Comparison of ENCODE assay signal across 1 cellular context in genomic region chr3:184017672-184018423, GRCh38.
TF ChIP-seq lines count a peak whose summit lies in the region.

Gene ABCC5 (minus strand): TSS chr3:184017884. CDS start chr3:184014392, 3,492 bp downstream.

TF ChIP-seq in HepG2, 621 proteins besides CTCF, POLR2A, EP300 and RAD21 (continued from another document and continues in another):
- TF ChIP-seq, protein P1, sequence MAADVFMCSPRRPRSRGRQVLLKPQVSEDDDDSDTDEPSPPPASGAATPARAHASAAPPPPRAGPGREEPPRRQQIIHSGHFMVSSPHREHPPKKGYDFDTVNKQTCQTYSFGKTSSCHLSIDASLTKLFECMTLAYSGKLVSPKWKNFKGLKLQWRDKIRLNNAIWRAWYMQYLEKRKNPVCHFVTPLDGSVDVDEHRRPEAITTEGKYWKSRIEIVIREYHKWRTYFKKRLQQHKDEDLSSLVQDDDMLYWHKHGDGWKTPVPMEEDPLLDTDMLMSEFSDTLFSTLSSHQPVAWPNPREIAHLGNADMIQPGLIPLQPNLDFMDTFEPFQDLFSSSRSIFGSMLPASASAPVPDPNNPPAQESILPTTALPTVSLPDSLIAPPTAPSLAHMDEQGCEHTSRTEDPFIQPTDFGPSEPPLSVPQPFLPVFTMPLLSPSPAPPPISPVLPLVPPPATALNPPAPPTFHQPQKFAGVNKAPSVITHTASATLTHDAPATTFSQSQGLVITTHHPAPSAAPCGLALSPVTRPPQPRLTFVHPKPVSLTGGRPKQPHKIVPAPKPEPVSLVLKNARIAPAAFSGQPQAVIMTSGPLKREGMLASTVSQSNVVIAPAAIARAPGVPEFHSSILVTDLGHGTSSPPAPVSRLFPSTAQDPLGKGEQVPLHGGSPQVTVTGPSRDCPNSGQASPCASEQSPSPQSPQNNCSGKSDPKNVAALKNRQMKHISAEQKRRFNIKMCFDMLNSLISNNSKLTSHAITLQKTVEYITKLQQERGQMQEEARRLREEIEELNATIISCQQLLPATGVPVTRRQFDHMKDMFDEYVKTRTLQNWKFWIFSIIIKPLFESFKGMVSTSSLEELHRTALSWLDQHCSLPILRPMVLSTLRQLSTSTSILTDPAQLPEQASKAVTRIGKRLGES (CRISPR knock-in tag; IDR thresholded peaks at IDR 0.05; ENCODE audit: borderline replicate concordance): no peak
- TF ChIP-seq KLF16 (CRISPR knock-in tag; IDR thresholded peaks at IDR 0.05) (no peak; a peak in 1 of 4 replicates), ZNF550 (CRISPR knock-in tag; IDR thresholded peaks at IDR 0.05; ENCODE audit: borderline replicate concordance) (0 out of 2 replicates have a peak, but pooled peaks have one; percentile 46), ZNF724P (CRISPR knock-in tag; IDR thresholded peaks at IDR 0.05; ENCODE audit: borderline replicate concordance) (no peak), ZNF629 (CRISPR knock-in tag; conservative IDR thresholded peaks at IDR 0.05) (no peak; the same call in 1 of the 2 replicates), ZC3H13 (CRISPR knock-in tag; IDR thresholded peaks at IDR 0.05) (no peak), AFF4 (CRISPR knock-in tag; IDR thresholded peaks at IDR 0.05) (no peak), ZNF775 (CRISPR knock-in tag; IDR thresholded peaks at IDR 0.05; ENCODE audit: borderline replicate concordance) (no peak), NFRKB (IDR thresholded peaks at IDR 0.05) (no peak), KAT7 (CRISPR knock-in tag; IDR thresholded peaks at IDR 0.05; ENCODE audit: borderline replicate concordance) (no peak), MEIS2 (CRISPR knock-in tag; IDR thresholded peaks at IDR 0.05) (no peak), ETS1 (CRISPR knock-in tag; IDR thresholded peaks at IDR 0.05) (no peak), ZBTB14 (CRISPR knock-in tag; IDR thresholded peaks at IDR 0.05) (no peak), KDM6A (CRISPR knock-in tag; IDR thresholded peaks at IDR 0.05; ENCODE audit: low read depth) (no peak), ZNF143 (CRISPR knock-in tag; IDR thresholded peaks at IDR 0.05) (peak; percentile 96), ZNF615 (CRISPR knock-in tag; IDR thresholded peaks at IDR 0.05; ENCODE audit: borderline replicate concordance) (no peak), ATF4 (CRISPR knock-in tag; IDR thresholded peaks at IDR 0.05) (no peak), ZNF263 (CRISPR knock-in tag; IDR thresholded peaks at IDR 0.05) (no peak), AHR (CRISPR knock-in tag; IDR thresholded peaks at IDR 0.05) (0 out of 2 replicates have a peak, but pooled peaks have one; percentile 28), ATAD3A (CRISPR knock-in tag; IDR thresholded peaks at IDR 0.05) (no peak), ZNF720 (CRISPR knock-in tag; IDR thresholded peaks at IDR 0.05) (no peak), ZNF7 (CRISPR knock-in tag; IDR thresholded peaks at IDR 0.05) (no peak), SPEN (CRISPR knock-in tag; IDR thresholded peaks at IDR 0.05; ENCODE audit: low read depth) (peak; percentile 86)
- TF ChIP-seq, protein P2, sequence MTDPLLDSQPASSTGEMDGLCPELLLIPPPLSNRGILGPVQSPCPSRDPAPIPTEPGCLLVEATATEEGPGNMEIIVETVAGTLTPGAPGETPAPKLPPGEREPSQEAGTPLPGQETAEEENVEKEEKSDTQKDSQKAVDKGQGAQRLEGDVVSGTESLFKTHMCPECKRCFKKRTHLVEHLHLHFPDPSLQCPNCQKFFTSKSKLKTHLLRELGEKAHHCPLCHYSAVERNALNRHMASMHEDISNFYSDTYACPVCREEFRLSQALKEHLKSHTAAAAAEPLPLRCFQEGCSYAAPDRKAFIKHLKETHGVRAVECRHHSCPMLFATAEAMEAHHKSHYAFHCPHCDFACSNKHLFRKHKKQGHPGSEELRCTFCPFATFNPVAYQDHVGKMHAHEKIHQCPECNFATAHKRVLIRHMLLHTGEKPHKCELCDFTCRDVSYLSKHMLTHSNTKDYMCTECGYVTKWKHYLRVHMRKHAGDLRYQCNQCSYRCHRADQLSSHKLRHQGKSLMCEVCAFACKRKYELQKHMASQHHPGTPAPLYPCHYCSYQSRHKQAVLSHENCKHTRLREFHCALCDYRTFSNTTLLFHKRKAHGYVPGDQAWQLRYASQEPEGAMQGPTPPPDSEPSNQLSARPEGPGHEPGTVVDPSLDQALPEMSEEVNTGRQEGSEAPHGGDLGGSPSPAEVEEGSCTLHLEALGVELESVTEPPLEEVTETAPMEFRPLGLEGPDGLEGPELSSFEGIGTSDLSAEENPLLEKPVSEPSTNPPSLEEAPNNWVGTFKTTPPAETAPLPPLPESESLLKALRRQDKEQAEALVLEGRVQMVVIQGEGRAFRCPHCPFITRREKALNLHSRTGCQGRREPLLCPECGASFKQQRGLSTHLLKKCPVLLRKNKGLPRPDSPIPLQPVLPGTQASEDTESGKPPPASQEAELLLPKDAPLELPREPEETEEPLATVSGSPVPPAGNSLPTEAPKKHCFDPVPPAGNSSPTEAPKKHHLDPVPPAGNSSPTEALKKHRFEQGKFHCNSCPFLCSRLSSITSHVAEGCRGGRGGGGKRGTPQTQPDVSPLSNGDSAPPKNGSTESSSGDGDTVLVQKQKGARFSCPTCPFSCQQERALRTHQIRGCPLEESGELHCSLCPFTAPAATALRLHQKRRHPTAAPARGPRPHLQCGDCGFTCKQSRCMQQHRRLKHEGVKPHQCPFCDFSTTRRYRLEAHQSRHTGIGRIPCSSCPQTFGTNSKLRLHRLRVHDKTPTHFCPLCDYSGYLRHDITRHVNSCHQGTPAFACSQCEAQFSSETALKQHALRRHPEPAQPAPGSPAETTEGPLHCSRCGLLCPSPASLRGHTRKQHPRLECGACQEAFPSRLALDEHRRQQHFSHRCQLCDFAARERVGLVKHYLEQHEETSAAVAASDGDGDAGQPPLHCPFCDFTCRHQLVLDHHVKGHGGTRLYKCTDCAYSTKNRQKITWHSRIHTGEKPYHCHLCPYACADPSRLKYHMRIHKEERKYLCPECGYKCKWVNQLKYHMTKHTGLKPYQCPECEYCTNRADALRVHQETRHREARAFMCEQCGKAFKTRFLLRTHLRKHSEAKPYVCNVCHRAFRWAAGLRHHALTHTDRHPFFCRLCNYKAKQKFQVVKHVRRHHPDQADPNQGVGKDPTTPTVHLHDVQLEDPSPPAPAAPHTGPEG (CRISPR knock-in tag; IDR thresholded peaks at IDR 0.05): 0 out of 2 replicates have a peak, but pooled peaks have one; percentile 27
- TF ChIP-seq, protein P3, sequence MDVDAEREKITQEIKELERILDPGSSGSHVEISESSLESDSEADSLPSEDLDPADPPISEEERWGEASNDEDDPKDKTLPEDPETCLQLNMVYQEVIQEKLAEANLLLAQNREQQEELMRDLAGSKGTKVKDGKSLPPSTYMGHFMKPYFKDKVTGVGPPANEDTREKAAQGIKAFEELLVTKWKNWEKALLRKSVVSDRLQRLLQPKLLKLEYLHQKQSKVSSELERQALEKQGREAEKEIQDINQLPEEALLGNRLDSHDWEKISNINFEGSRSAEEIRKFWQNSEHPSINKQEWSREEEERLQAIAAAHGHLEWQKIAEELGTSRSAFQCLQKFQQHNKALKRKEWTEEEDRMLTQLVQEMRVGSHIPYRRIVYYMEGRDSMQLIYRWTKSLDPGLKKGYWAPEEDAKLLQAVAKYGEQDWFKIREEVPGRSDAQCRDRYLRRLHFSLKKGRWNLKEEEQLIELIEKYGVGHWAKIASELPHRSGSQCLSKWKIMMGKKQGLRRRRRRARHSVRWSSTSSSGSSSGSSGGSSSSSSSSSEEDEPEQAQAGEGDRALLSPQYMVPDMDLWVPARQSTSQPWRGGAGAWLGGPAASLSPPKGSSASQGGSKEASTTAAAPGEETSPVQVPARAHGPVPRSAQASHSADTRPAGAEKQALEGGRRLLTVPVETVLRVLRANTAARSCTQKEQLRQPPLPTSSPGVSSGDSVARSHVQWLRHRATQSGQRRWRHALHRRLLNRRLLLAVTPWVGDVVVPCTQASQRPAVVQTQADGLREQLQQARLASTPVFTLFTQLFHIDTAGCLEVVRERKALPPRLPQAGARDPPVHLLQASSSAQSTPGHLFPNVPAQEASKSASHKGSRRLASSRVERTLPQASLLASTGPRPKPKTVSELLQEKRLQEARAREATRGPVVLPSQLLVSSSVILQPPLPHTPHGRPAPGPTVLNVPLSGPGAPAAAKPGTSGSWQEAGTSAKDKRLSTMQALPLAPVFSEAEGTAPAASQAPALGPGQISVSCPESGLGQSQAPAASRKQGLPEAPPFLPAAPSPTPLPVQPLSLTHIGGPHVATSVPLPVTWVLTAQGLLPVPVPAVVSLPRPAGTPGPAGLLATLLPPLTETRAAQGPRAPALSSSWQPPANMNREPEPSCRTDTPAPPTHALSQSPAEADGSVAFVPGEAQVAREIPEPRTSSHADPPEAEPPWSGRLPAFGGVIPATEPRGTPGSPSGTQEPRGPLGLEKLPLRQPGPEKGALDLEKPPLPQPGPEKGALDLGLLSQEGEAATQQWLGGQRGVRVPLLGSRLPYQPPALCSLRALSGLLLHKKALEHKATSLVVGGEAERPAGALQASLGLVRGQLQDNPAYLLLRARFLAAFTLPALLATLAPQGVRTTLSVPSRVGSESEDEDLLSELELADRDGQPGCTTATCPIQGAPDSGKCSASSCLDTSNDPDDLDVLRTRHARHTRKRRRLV (CRISPR knock-in tag; IDR thresholded peaks at IDR 0.05): no peak
- TF ChIP-seq, protein P4, sequence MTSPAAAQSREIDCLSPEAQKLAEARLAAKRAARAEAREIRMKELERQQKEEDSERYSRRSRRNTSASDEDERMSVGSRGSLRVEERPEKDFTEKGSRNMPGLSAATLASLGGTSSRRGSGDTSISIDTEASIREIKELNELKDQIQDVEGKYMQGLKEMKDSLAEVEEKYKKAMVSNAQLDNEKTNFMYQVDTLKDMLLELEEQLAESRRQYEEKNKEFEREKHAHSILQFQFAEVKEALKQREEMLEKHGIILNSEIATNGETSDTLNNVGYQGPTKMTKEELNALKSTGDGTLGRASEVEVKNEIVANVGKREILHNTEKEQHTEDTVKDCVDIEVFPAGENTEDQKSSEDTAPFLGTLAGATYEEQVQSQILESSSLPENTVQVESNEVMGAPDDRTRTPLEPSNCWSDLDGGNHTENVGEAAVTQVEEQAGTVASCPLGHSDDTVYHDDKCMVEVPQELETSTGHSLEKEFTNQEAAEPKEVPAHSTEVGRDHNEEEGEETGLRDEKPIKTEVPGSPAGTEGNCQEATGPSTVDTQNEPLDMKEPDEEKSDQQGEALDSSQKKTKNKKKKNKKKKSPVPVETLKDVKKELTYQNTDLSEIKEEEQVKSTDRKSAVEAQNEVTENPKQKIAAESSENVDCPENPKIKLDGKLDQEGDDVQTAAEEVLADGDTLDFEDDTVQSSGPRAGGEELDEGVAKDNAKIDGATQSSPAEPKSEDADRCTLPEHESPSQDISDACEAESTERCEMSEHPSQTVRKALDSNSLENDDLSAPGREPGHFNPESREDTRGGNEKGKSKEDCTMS (CRISPR knock-in tag; conservative IDR thresholded peaks at IDR 0.05): 0 out of 2 replicates have a peak, but pooled peaks have one; percentile 32
- TF ChIP-seq, protein P5, sequence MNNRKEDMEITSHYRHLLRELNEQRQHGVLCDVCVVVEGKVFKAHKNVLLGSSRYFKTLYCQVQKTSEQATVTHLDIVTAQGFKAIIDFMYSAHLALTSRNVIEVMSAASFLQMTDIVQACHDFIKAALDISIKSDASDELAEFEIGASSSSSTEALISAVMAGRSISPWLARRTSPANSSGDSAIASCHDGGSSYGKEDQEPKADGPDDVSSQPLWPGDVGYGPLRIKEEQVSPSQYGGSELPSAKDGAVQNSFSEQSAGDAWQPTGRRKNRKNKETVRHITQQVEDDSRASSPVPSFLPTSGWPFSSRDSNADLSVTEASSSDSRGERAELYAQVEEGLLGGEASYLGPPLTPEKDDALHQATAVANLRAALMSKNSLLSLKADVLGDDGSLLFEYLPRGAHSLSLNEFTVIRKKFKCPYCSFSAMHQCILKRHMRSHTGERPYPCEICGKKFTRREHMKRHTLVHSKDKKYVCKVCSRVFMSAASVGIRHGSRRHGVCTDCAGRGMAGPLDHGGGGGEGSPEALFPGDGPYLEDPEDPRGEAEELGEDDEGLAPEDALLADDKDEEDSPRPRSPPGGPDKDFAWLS (CRISPR knock-in tag; IDR thresholded peaks at IDR 0.05; ENCODE audit: borderline replicate concordance): no peak
